ENCODE assay signal across 12 cellular contexts in the genomic region with DNA sequence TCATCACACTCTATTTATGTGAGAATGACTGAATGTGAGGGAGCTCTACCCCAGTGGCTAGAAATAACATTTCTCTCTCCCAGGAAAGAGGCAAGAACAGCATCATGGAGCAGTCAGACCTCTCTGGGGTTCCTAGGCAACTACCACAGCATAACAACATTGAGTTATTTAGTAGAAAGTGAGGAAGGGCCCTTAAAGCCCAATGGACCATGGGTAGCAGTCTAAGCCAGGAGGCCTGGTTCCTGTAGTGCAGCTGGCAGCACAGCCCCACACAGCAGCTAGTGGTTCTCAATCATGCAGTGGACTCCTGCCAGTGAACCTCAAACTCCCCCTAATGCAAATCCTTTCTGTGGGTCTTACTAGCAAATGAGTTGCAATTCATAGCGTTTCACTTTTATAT. TPM values are rescaled to one million over a fixed set of nuclear protein-coding genes. Genes with fewer than 3 reads are reported as not detected.
DNase-seq lines count a peak whose midpoint lies in the region; ATAC-seq and TF ChIP-seq lines count a peak whose summit lies in the region.
"Had no signal": no experiment of that assay in that cellular context is flagged by ENCODE, and none has a peak within 500 bp of the region (broad histone marks: within the 10 kb centered on the region; RNA-seq: fewer than 3 reads in every experiment).

No MANE protein-coding gene starts in this region.

- H3K36me3 ChIP-seq in thyroid gland: peaks cover 0 to 2% of the 10 kb centered on the region in 2 donors
- H3K36me3 ChIP-seq: suprapubic skin had no signal

- peak; percentile 70 for ATAC-seq in left ventricle myocardium superior
- ATAC-seq in right cardiac atrium: no peak
- peak; percentile 33 for ATAC-seq in foreskin keratinocyte
- ATAC-seq in HG03175 (IDR thresholded peaks at IDR 0.05; ENCODE audit: unreplicated experiment): no peak

- H3K4me1 Mint-ChIP-seq in CD14-positive monocyte: no peaks in the 10 kb centered on the region

- no peak for TF ChIP-seq POLR2A in thyroid gland (IDR thresholded peaks at IDR 0.05)

- H3K4me1 ChIP-seq in right cardiac atrium (ENCODE audit: control insufficient read depth, insufficient read depth, low read length) (no peaks in the 10 kb centered on the region), foreskin keratinocyte (no peaks in the 10 kb centered on the region), thyroid gland (no peaks in the 10 kb centered on the region)
- H3K4me1 ChIP-seq: suprapubic skin had no signal

- intact Hi-C loops in left ventricle myocardium superior (cut with micrococcal nuclease): no loop called here
- intact Hi-C loops in right cardiac atrium (cut with DNase I): no loop called here
- intact Hi-C loops in thyroid gland (cut with DNase I): no loop called here
- intact Hi-C loops in CD14-positive monocyte (cut with micrococcal nuclease): no loop called here

- no peak overlapping the region for H3K27ac Mint-ChIP-seq in CD14-positive monocyte

- no peaks in the 10 kb centered on the region for H3K27me3 ChIP-seq in right cardiac atrium (ENCODE audit: control insufficient read depth, insufficient read depth)
- no peaks in the 10 kb centered on the region for H3K27me3 ChIP-seq in foreskin keratinocyte
- no peaks in the 10 kb centered on the region for H3K27me3 ChIP-seq in thyroid gland
- H3K27me3 ChIP-seq: suprapubic skin had no signal

- H3K27me3 Mint-ChIP-seq in CD14-positive monocyte (ENCODE audit: low read depth in 3 of 3): no peaks in the 10 kb centered on the region

- DNase-seq in left ventricle myocardium superior (no peak), right cardiac atrium (no peak), UCSD-AML1 (lab: John Stamatoyannopoulos, UW; ENCODE audit: unreplicated experiment) (peak; percentile 45), foreskin keratinocyte (no peak), thyroid gland (peak; percentile 66 to 78), NCI-H2081 treated with DMSO at 0.1 percent for 48 hours (lab: John Stamatoyannopoulos, UW) (no peak), CD14-positive monocyte (ENCODE audit: low spot score) (no peak)
- DNase-seq: effector CD8-positive, alpha-beta T cell; NCI-H510A had no signal

- H3K36me3 Mint-ChIP-seq in CD14-positive monocyte: peaks cover 10 to 17% of the 10 kb centered on the region in 2 donors

- WGBS in right cardiac atrium: 82% methylated on average over 1 of the region's 1 CpG
- WGBS in thyroid gland, 2 donors: 27 to 40% methylated on average over 1 of the region's 1 CpG

- H3K9me3 Mint-ChIP-seq in CD14-positive monocyte: peaks cover 0 to 2% (median 0%) of the 10 kb centered on the region in 7 donors

- no peak overlapping the region for H3K4me3 Mint-ChIP-seq in CD14-positive monocyte

- H3K27ac ChIP-seq in right cardiac atrium (ENCODE audit: low read length) (no peak overlapping the region), foreskin keratinocyte (no peak overlapping the region), thyroid gland (peak overlapping the region in 1 of 3 donors; percentile 10)
- H3K27ac ChIP-seq: C4-2B, suprapubic skin had no signal

- no peaks in the 10 kb centered on the region for H3K9me3 ChIP-seq in right cardiac atrium (ENCODE audit: control insufficient read depth, low read length)
- no peaks in the 10 kb centered on the region for H3K9me3 ChIP-seq in thyroid gland
- H3K9me3 ChIP-seq: suprapubic skin had no signal

- TF ChIP-seq CTCF in foreskin keratinocyte (conservative IDR thresholded peaks at IDR 0.05): no peak
- no peak for TF ChIP-seq CTCF in thyroid gland (IDR thresholded peaks at IDR 0.05)
- no peak for TF ChIP-seq CTCF in CD14-positive monocyte (IDR thresholded peaks at IDR 0.05)

- H3K4me3 ChIP-seq in right cardiac atrium (ENCODE audit: low read length) (no peak overlapping the region), thyroid gland (replicated peaks in 1 of 3) (no peak overlapping the region)
- H3K4me3 ChIP-seq: suprapubic skin had no signal

RNA-seq across cellular contexts. Expression of a gene that starts 55.3 kb away (rescaled TPM):
- 2.7 TPM for total RNA-seq in left ventricle myocardium superior
- 1 to 10 TPM; 1.6 to 4.5 (median 2.9) TPM for total RNA-seq in right cardiac atrium
- polyA plus RNA-seq in right cardiac atrium: 1.7 TPM
- total RNA-seq in foreskin keratinocyte: 1.8 and 2.0 TPM in 2 replicates
- 0.51 and 0.53 TPM in 2 replicates for polyA plus RNA-seq in foreskin keratinocyte
- 10 to 100 TPM; 17.7 to 39.5 (median 21.5) TPM for total RNA-seq in thyroid gland
- under 1 TPM; 0.46 to 0.48 TPM for polyA plus RNA-seq in CD14-positive monocyte

Comparison
In these comparisons a context has a peak if more than half of its experiments do, and no peak if none do; other contexts are left out.
1. ATAC-seq: peak in left ventricle myocardium superior (single experiment) and foreskin keratinocyte (single experiment); none in right cardiac atrium (0 of 2) and HG03175 (single experiment).
2. DNase-seq: peak in UCSD-AML1 (single experiment) and thyroid gland (2 of 2); none in left ventricle myocardium superior (single experiment), right cardiac atrium (0 of 3), foreskin keratinocyte (0 of 2), NCI-H2081 treated with DMSO at 0.1 percent for 48 hours (single experiment) and CD14-positive monocyte (single experiment).